8 cellular contexts compared by ENCODE assay signal in genomic region chr13:41463823-41464602, GRCh38. TPM values are rescaled to one million over a fixed set of nuclear protein-coding genes. Genes with fewer than 3 reads are reported as not detected.
A peak's percentile ranks its signal among the peaks of the same experiment; 100 is the strongest.
DNase-seq lines count a peak whose midpoint lies in the region; ATAC-seq lines count a peak whose summit lies in the region.

No MANE protein-coding gene starts in this region.

- H3K27me3 ChIP-seq in H7 (ENCODE audit: control insufficient read depth, insufficient read depth, low read length), result peaks cover 8% of the 10 kb centered on the region

- no peaks in the 10 kb centered on the region for H3K36me3 ChIP-seq in H7 (replicated peaks; ENCODE audit: control insufficient read depth, insufficient read depth, low read length)

- DNase-seq in activated naive CD4-positive, alpha-beta T cell treated with anti-CD3 and anti-CD28 coated beads, Interleukin-2, amount 50 U/mL, for 16 hours, result peak; percentile 39
- peak; percentile 56 to 67 for DNase-seq in stimulated activated CD4-positive, alpha-beta T cell treated with anti-CD3 and anti-CD28 coated beads, Interleukin-2, amount 100 ng/mL, for 24 hours
- DNase-seq in GM19240 (ENCODE audit: insufficient read length, low spot score) (no peak), NCI-H1092 treated with DMSO at 0.1 percent for 48 hours (lab: John Stamatoyannopoulos, UW) (no peak), SIG-M5 treated with dmso at 0.1 percent for 504 hours (lab: John Stamatoyannopoulos, UW; ENCODE audit: unreplicated experiment) (no peak), H7 (no peak)

- ATAC-seq in GM19395 (IDR thresholded peaks at IDR 0.05; ENCODE audit: unreplicated experiment) (peak; percentile 52), HG03520 (IDR thresholded peaks at IDR 0.05; ENCODE audit: unreplicated experiment) (peak; percentile 35)

- no peak overlapping the region for H3K4me3 ChIP-seq in H7 (ENCODE audit: insufficient read depth, low read depth, low read length)

RNA-seq across cellular contexts. Expression of gene RGCC, which starts 6.7 kb away (rescaled TPM):
- total RNA-seq in H7 (2014; rRNA removed; shearing (Covaris generic)), result 1.0 TPM in 1 of 2 replicates, not detected in the other

Comparison
In these comparisons a context has a peak if more than half of its experiments do, and no peak if none do; other contexts are left out.
1. DNase-seq: peak in activated naive CD4-positive, alpha-beta T cell treated with anti-CD3 and anti-CD28 coated beads, Interleukin-2, amount 50 U/mL, for 16 hours (single experiment) and stimulated activated CD4-positive, alpha-beta T cell treated with anti-CD3 and anti-CD28 coated beads, Interleukin-2, amount 100 ng/mL, for 24 hours (2 of 2); none in GM19240 (single experiment), NCI-H1092 treated with DMSO at 0.1 percent for 48 hours (single experiment), SIG-M5 treated with dmso at 0.1 percent for 504 hours (single experiment) and H7 (single experiment).